ENCODE assay signal across 8 cellular contexts in the genomic region with DNA sequence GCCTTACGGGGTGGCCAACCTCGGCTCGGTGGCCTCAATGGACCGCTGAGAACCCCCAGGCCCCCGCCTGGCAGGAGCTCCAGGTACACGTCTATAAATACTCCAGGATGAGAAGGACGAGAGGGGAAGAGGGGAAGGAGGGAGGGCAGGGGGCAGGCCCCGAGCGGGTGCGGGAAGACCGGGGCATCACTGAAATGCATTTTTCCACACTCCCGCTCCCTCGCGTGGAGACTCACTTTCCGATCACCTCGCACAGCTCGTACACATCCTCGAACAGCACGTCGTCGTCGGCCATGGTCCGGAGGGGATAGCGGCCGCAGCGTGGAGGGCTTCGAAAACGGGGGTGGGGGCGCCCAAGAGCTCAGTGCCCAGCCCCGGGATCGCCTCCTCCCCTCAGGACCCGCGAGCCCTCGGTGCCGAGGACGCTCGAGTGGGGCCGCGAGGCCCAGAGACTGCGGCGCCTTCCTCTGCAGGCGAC. TPM values are rescaled to one million over a fixed set of nuclear protein-coding genes. Genes with fewer than 3 reads are reported as not detected.
DNase-seq lines count a peak whose midpoint lies in the region; ATAC-seq and TF ChIP-seq lines count a peak whose summit lies in the region.

No MANE protein-coding gene starts in this region.

- no peaks in the 10 kb centered on the region for H3K9me3 ChIP-seq in smooth muscle cell (replicated peaks; ENCODE audit: low read depth)

- peak overlapping the region; percentile 85 for H3K4me2 ChIP-seq in smooth muscle cell

- peaks cover 31% of the 10 kb centered on the region for H3K27me3 Mint-ChIP-seq in MCF 10A (ENCODE audit: insufficient read depth, unreplicated experiment)

- peaks cover 37% of the 10 kb centered on the region for H4K20me1 ChIP-seq in smooth muscle cell (ENCODE audit: low read depth)

- no peaks in the 10 kb centered on the region for H3F3A ChIP-seq in smooth muscle cell (ENCODE audit: low read depth)

- no peak overlapping the region for H2AFZ ChIP-seq in smooth muscle cell (ENCODE audit: low read depth)

- intact Hi-C loops in MCF 10A (cut with micrococcal nuclease) = loop anchor here (5.0 kb wide), 1 partner anchor 125 kb away; no protein-coding TSS in a partner anchor

- 43% methylated on average over 34 of the region's 42 CpGs for WGBS in smooth muscle cell (ENCODE audit: low lambda C conversion rate)

- H3K4me1 ChIP-seq in smooth muscle cell (ENCODE audit: low read depth) = peaks cover 12% of the 10 kb centered on the region

- no peaks in the 10 kb centered on the region for H3K27me3 ChIP-seq in smooth muscle cell (ENCODE audit: low read depth)

- H3K27ac ChIP-seq in smooth muscle cell (ENCODE audit: low read depth) = peak overlapping the region; percentile 47

- BruUV-seq in MCF 10A (replicated peaks; lab: Mats Ljungman, UMichigan) = no TSS peak

- H3K4me3 Mint-ChIP-seq in MCF 10A (ENCODE audit: unreplicated experiment) = peak overlapping the region; percentile 82

- no peaks in the 10 kb centered on the region for H3K36me3 ChIP-seq in smooth muscle cell (ENCODE audit: low read depth)

- no peaks in the 10 kb centered on the region for H3K9me3 Mint-ChIP-seq in MCF 10A (ENCODE audit: unreplicated experiment)

- peak overlapping the region; percentile 88 for H3K27ac Mint-ChIP-seq in MCF 10A (ENCODE audit: low read depth, unreplicated experiment)

- peaks cover 48% of the 10 kb centered on the region for H3K79me2 ChIP-seq in smooth muscle cell (ENCODE audit: low read depth)

- H3K36me3 Mint-ChIP-seq in MCF 10A (ENCODE audit: insufficient read depth, unreplicated experiment) = no peaks in the 10 kb centered on the region

- POLR2A ChIA-PET in MCF 10A (lab: Yijun Ruan, JAX) = interaction anchor here (0.6 to 1.0 kb wide), 4 partner anchors 24 to 761 kb away, joined by 3 to 5 read pairs (median 4); a partner anchor contains a TSS

- H3K4me1 Mint-ChIP-seq in MCF 10A (ENCODE audit: insufficient read depth, unreplicated experiment) = no peaks in the 10 kb centered on the region

- DNase-seq in NCI-H510A treated with DMSO at 0.1 percent for 48 hours (lab: John Stamatoyannopoulos, UW) = peak; percentile 28
- no peak for DNase-seq in NCI-H510A (lab: John Stamatoyannopoulos, UW)
- DNase-seq in RPMI7951 (ENCODE audit: low read depth) = peak; percentile 22
- DNase-seq in MCF 10A (ENCODE audit: unreplicated experiment) = peak; percentile 13
- DNase-seq in iris pigment epithelial cell (ENCODE audit: low read depth) = peak; percentile 17
- peak; percentile 4 for DNase-seq in smooth muscle cell (lab: John Stamatoyannopoulos, UW; ENCODE audit: unreplicated experiment)
- DNase-seq in inferior parietal cortex (ENCODE audit: extremely low spot score) = no peak

- H3K9ac ChIP-seq in smooth muscle cell (ENCODE audit: low read depth) = peak overlapping the region; percentile 58

- no peak for TF ChIP-seq CTCF in MCF 10A (IDR thresholded peaks at IDR 0.05; ENCODE audit: unreplicated experiment)
- no peak for TF ChIP-seq CTCF in smooth muscle cell (IDR thresholded peaks at IDR 0.05; ENCODE audit: borderline replicate concordance, insufficient read depth, poor library complexity, severe bottlenecking)

- peak overlapping the region; percentile 82 for H3K4me3 ChIP-seq in smooth muscle cell

- CTCF ChIA-PET in MCF 10A (lab: Yijun Ruan, JAX) = interaction anchor here (0.6 to 1.1 kb wide), 3 partner anchors 27 to 154 kb away, joined by 3 to 5 read pairs (median 4); no protein-coding TSS in a partner anchor

- peak; percentile 12 for ATAC-seq in HG03097 (IDR thresholded peaks at IDR 0.05; ENCODE audit: low FRiP score, unreplicated experiment)

RNA-seq across cellular contexts. Expression of a gene that starts 0.6 kb away (rescaled TPM):
- total RNA-seq in RPMI7951 (2014; rRNA removed; shearing (Covaris generic)) = 21.9 and 22.8 TPM in 2 replicates
- total RNA-seq in MCF 10A (2022) (34.9 and 43.2 TPM in 2 replicates), smooth muscle cell (60.6 and 97.5 TPM in 2 replicates)
- polyA plus RNA-seq in smooth muscle cell = 49.2 and 49.4 TPM in 2 replicates

Comparison
In these comparisons a context has a peak if more than half of its experiments do, and no peak if none do; other contexts are left out.
1. DNase-seq: peak in NCI-H510A treated with DMSO at 0.1 percent for 48 hours (single experiment), RPMI7951 (single experiment), MCF 10A (single experiment), iris pigment epithelial cell (single experiment) and smooth muscle cell (single experiment); none in NCI-H510A (single experiment) and inferior parietal cortex (single experiment).